ENCODE assay signal across 23 cellular contexts in the genomic region with DNA sequence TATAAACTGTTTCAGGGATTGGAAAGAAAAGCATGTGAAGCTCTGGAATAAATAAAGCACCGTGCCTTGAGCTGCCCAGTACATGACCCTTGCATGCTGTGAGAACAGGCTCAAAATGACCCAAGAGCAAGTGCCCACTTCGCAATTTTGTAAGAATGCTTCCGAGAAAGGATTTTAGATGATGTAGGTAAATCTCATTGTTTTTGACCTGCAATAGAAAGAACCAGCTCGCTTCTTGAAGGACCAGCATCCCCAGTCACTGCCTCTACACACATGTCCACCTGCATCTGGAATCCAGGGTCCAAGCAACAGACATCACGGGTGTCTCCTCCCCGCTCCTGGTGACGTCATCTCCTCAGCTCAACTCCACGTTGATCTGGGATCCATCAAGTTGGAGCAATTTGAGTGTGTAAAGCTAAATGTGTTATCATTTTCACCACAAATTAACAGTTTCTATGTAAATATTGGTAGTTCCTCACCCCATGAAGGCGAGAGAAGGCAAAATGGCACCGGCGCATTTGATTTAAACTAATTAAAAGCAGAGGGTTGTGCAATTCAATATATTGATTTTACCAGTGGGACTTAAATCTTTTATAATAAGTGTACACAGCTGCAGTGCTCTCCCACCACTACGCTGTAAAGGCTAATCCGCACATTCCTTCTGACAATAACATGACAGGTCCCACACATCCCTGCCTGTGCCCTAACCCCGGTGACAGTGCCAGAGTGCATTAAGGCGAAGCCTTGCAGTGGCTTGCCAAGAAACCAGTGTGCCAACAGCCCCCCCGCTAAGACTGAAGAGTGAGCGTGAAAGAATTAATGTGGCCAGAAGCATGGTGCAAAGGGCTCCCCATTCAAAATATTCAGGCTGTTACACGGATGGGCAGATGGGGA. TPM values are rescaled to one million over a fixed set of nuclear protein-coding genes. Genes with fewer than 3 reads are reported as not detected.
DNase-seq lines count a peak whose midpoint lies in the region; ATAC-seq and TF ChIP-seq lines count a peak whose summit lies in the region.
"Had no signal": no experiment of that assay in that cellular context is flagged by ENCODE, and none has a peak within 500 bp of the region (broad histone marks: within the 10 kb centered on the region; RNA-seq: fewer than 3 reads in every experiment).

No MANE protein-coding gene starts in this region.

- POLR2A ChIA-PET in HEK293 (lab: Yijun Ruan, JAX): no interaction called here

- peak; percentile 85 for DNase-seq in NCI-H748 (lab: John Stamatoyannopoulos, UW; ENCODE audit: unreplicated experiment)
- DNase-seq in dorsolateral prefrontal cortex: no peak
- DNase-seq in pons (ENCODE audit: low spot score): peak; percentile 31
- no peak for DNase-seq in AG20443 (ENCODE audit: low spot score)
- no peak for DNase-seq in omental fat pad (ENCODE audit: low spot score)
- DNase-seq in NAMALWA (ENCODE audit: low spot score): no peak
- DNase-seq: activated CD4-positive, alpha-beta T cell treated with anti-CD3 and anti-CD28 coated beads, Interleukin-2, amount 50 U/mL, for 1 hour; activated CD8-positive, alpha-beta memory T cell treated with anti-CD3 and anti-CD28 coated beads, Interleukin-2, amount 50 U/mL, for 48 hours; activated effector memory CD4-positive, alpha-beta T cell treated with Interleukin-2 at 50 U/mL for 16 hours; dermis blood vessel endothelial cell; foreskin melanocyte; NCI-H1694 treated with DMSO at 0.1 percent for 48 hours; NCI-H2227 treated with DMSO at 0.1 percent for 48 hours; stimulated activated CD4-positive, alpha-beta T cell treated with anti-CD3 and anti-CD28 coated beads, Interleukin-2, amount 100 ng/mL, for 24 hours; stimulated activated naive CD8-positive, alpha-beta T cell treated with anti-CD3 and anti-CD28 coated beads, Interleukin-15, Interleukin-2, amounts not matched to agents 100 U/mL and 50 U/mL, for 24 hours; trophoblast cell had no signal

- ATAC-seq in omental fat pad (ENCODE audit: low FRiP score): no peak
- ATAC-seq: left lobe of liver; stimulated activated naive CD8-positive, alpha-beta T cell treated with anti-CD3 and anti-CD28 coated beads, Interleukin-15, Interleukin-2, amounts not matched to agents 100 U/mL and 50 U/mL, for 24 hours had no signal

- H3K9me3 ChIP-seq in HEK293 (ENCODE audit: control insufficient read depth, insufficient read depth, low read depth, low read length): no peaks in the 10 kb centered on the region

- TF ChIP-seq CTCF in HEK293 (tag by site-specific recombination; IDR thresholded peaks at IDR 0.05) (no peak), dorsolateral prefrontal cortex (IDR thresholded peaks at IDR 0.05 in 54 of 56, conservative IDR thresholded peaks at IDR 0.05 in 2 of 56; ENCODE audit: low read depth in 1 of 56, partially characterized antibody in 56 of 56) (no peak), omental fat pad (IDR thresholded peaks at IDR 0.05) (no peak)

- CTCF ChIA-PET in HEK293 (lab: Yijun Ruan, JAX): interaction anchor here (0.7 kb wide), 1 partner anchor 72 kb away, joined by 3 read pairs; no protein-coding TSS in a partner anchor

- H3K4me1 ChIP-seq in HEK293 (ENCODE audit: control insufficient read depth, insufficient read depth, low read length): peaks cover 31% of the 10 kb centered on the region

- no peak overlapping the region for H3K27ac ChIP-seq in HEK293 (ENCODE audit: extremely low read depth, low read depth, low read length)
- H3K27ac ChIP-seq in dorsolateral prefrontal cortex: peak overlapping the region in 18 of 59 donors; percentile 1 to 86 (median 38)

- H3K27me3 ChIP-seq in dorsolateral prefrontal cortex: peaks cover 0 to 82% (median 41%) of the 10 kb centered on the region in 45 donors

- H3K4me3 ChIP-seq in HEK293 (ENCODE audit: low read depth, low read length) (no peak overlapping the region), dorsolateral prefrontal cortex (peak overlapping the region in 41 of 59 donors; percentile 0 to 57 (median 29))

- intact Hi-C loops in dorsolateral prefrontal cortex (cut with DNase I): loop anchor here in 1 of 2 donors (10.0 kb wide), 2 partner anchors 74 to 176 kb away; no protein-coding TSS in a partner anchor

- no peaks in the 10 kb centered on the region for H3K36me3 ChIP-seq in HEK293 (ENCODE audit: control insufficient read depth in 2 of 2, insufficient read depth in 1 of 2, low read length in 2 of 2)

TF ChIP-seq in HEK293, 187 proteins besides CTCF, POLR2A, EP300 and RAD21 (continues in another document):
- TF ChIP-seq, protein P1, sequence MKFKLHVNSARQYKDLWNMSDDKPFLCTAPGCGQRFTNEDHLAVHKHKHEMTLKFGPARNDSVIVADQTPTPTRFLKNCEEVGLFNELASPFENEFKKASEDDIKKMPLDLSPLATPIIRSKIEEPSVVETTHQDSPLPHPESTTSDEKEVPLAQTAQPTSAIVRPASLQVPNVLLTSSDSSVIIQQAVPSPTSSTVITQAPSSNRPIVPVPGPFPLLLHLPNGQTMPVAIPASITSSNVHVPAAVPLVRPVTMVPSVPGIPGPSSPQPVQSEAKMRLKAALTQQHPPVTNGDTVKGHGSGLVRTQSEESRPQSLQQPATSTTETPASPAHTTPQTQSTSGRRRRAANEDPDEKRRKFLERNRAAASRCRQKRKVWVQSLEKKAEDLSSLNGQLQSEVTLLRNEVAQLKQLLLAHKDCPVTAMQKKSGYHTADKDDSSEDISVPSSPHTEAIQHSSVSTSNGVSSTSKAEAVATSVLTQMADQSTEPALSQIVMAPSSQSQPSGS (tag by site-specific recombination; IDR thresholded peaks at IDR 0.05; ENCODE audit: low read depth): peak; percentile 93
- no peak for TF ChIP-seq ZNF394 (tag by site-specific recombination; IDR thresholded peaks at IDR 0.05; ENCODE audit: borderline replicate concordance)
- no peak for TF ChIP-seq ZNF175 (tag by site-specific recombination; IDR thresholded peaks at IDR 0.05)
- TF ChIP-seq ZNF266 (tag by site-specific recombination; IDR thresholded peaks at IDR 0.05; ENCODE audit: low read depth): no peak
- TF ChIP-seq MYNN (tag by site-specific recombination; IDR thresholded peaks at IDR 0.05; ENCODE audit: borderline replicate concordance): no peak
- TF ChIP-seq, protein P2, sequence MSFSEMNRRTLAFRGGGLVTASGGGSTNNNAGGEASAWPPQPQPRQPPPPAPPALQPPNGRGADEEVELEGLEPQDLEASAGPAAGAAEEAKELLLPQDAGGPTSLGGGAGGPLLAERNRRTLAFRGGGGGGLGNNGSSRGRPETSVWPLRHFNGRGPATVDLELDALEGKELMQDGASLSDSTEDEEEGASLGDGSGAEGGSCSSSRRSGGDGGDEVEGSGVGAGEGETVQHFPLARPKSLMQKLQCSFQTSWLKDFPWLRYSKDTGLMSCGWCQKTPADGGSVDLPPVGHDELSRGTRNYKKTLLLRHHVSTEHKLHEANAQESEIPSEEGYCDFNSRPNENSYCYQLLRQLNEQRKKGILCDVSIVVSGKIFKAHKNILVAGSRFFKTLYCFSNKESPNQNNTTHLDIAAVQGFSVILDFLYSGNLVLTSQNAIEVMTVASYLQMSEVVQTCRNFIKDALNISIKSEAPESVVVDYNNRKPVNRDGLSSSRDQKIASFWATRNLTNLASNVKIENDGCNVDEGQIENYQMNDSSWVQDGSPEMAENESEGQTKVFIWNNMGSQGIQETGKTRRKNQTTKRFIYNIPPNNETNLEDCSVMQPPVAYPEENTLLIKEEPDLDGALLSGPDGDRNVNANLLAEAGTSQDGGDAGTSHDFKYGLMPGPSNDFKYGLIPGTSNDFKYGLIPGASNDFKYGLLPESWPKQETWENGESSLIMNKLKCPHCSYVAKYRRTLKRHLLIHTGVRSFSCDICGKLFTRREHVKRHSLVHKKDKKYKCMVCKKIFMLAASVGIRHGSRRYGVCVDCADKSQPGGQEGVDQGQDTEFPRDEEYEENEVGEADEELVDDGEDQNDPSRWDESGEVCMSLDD (tag by site-specific recombination; IDR thresholded peaks at IDR 0.05): no peak
- TF ChIP-seq, protein P3, sequence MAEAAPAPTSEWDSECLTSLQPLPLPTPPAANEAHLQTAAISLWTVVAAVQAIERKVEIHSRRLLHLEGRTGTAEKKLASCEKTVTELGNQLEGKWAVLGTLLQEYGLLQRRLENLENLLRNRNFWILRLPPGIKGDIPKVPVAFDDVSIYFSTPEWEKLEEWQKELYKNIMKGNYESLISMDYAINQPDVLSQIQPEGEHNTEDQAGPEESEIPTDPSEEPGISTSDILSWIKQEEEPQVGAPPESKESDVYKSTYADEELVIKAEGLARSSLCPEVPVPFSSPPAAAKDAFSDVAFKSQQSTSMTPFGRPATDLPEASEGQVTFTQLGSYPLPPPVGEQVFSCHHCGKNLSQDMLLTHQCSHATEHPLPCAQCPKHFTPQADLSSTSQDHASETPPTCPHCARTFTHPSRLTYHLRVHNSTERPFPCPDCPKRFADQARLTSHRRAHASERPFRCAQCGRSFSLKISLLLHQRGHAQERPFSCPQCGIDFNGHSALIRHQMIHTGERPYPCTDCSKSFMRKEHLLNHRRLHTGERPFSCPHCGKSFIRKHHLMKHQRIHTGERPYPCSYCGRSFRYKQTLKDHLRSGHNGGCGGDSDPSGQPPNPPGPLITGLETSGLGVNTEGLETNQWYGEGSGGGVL (tag by site-specific recombination; IDR thresholded peaks at IDR 0.05): no peak
- TF ChIP-seq ZNF146 (tag by site-specific recombination; IDR thresholded peaks at IDR 0.05): no peak
- 0 out of 2 replicates have a peak, but pooled peaks have one; percentile 14 for TF ChIP-seq WT1 (tag by site-specific recombination; IDR thresholded peaks at IDR 0.05)
- TF ChIP-seq KLF7 (tag by site-specific recombination; IDR thresholded peaks at IDR 0.05; ENCODE audit: borderline replicate concordance): no peak
- no peak for TF ChIP-seq ZNF138 (tag by site-specific recombination; IDR thresholded peaks at IDR 0.05; ENCODE audit: borderline replicate concordance)
- no peak for TF ChIP-seq ZBTB21 (tag by site-specific recombination; IDR thresholded peaks at IDR 0.05)
- peak; percentile 46; the same call in 1 of the 2 replicates for TF ChIP-seq ZBTB17 (tag by site-specific recombination; IDR thresholded peaks at IDR 0.05)
- TF ChIP-seq, protein P4, sequence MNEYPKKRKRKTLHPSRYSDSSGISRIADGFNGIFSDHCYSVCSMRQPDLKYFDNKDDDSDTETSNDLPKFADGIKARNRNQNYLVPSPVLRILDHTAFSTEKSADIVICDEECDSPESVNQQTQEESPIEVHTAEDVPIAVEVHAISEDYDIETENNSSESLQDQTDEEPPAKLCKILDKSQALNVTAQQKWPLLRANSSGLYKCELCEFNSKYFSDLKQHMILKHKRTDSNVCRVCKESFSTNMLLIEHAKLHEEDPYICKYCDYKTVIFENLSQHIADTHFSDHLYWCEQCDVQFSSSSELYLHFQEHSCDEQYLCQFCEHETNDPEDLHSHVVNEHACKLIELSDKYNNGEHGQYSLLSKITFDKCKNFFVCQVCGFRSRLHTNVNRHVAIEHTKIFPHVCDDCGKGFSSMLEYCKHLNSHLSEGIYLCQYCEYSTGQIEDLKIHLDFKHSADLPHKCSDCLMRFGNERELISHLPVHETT (tag by site-specific recombination; IDR thresholded peaks at IDR 0.05): no peak
- TF ChIP-seq ZFP37 (tag by site-specific recombination; IDR thresholded peaks at IDR 0.05): no peak

RNA-seq across cellular contexts. Expression of a gene that starts 6.1 kb away (rescaled TPM):
- total RNA-seq in dorsolateral prefrontal cortex (10 to 100 TPM; 16.7 to 67.3 (median 29.8) TPM), omental fat pad (1 to 10 TPM in 3 of 4 donors, under 1 TPM in 1; 0.79 to 5.1 (median 1.7) TPM)
- total RNA-seq: B cell; bronchial epithelial cell; dermis blood vessel endothelial cell; IMR-90; MCF 10A; T-helper 1 cell treated with Interleukin-12 subunit alpha and Interleukin-12 subunit beta and Interleukin-4 antibody, amounts not matched to agents 30 ng/mL and 1 ng/mL, for 36 hours had no signal

Comparison
In these comparisons a context has a peak if more than half of its experiments do, and no peak if none do; other contexts are left out.
1. DNase-seq: peak in NCI-H748 (single experiment) and pons (single experiment); none in dorsolateral prefrontal cortex (0 of 10), AG20443 (single experiment), omental fat pad (single experiment) and NAMALWA (single experiment).